In genomic region chr1:206612129-206612876, GRCh38 we compare ENCODE assay signal across 1 cellular context.
TF ChIP-seq lines count a peak whose summit lies in the region.

TSS of gene EIF2D (minus strand) at chr1:206612465. CDS start at chr1:206612342, 123 bp downstream.

TF ChIP-seq in HepG2, 621 proteins besides CTCF, POLR2A, EP300 and RAD21 (continued from another document and continues in another):
- TF ChIP-seq ZNF136 (CRISPR knock-in tag; IDR thresholded peaks at IDR 0.05; ENCODE audit: low read depth) = 0 out of 2 replicates have a peak, but pooled peaks have one; percentile 85
- TF ChIP-seq ATF4 (CRISPR knock-in tag; IDR thresholded peaks at IDR 0.05) = peak in 1 of 2 experiments; percentile 50; a peak in 1 of 4 replicates
- peak; percentile 98 for TF ChIP-seq MXD3 (CRISPR knock-in tag; IDR thresholded peaks at IDR 0.05)
- peak; percentile 94 for TF ChIP-seq SAP130 (CRISPR knock-in tag; IDR thresholded peaks at IDR 0.05; ENCODE audit: low read depth)
- no peak for TF ChIP-seq SYNCRIP (IDR thresholded peaks at IDR 0.05; ENCODE audit: insufficient read depth, low read depth, low read length)
- TF ChIP-seq HES4 (CRISPR knock-in tag; IDR thresholded peaks at IDR 0.05; ENCODE audit: borderline replicate concordance) = peak; percentile 77; the same call in 1 of the 2 replicates
- TF ChIP-seq PTBP1 (IDR thresholded peaks at IDR 0.05; ENCODE audit: low read depth, low read length, poor library complexity, severe bottlenecking) = peak; percentile 77
- peak; percentile 94 for TF ChIP-seq IKZF5 (CRISPR knock-in tag; IDR thresholded peaks at IDR 0.05)
- peak; percentile 99 for TF ChIP-seq UBTF (CRISPR knock-in tag; IDR thresholded peaks at IDR 0.05)
- no peak for TF ChIP-seq FOXA1 (IDR thresholded peaks at IDR 0.05)
- peak; percentile 62; the same call in 1 of the 2 replicates for TF ChIP-seq FOXA1 (CRISPR knock-in tag; IDR thresholded peaks at IDR 0.05)
- peak; percentile 64; the same call in 1 of the 2 replicates for TF ChIP-seq ZNF816 (CRISPR knock-in tag; IDR thresholded peaks at IDR 0.05; ENCODE audit: borderline replicate concordance)
- peak; percentile 91 for TF ChIP-seq U2AF1 (optimal IDR thresholded peaks at IDR 0.05; ENCODE audit: low read depth, low read length)
- TF ChIP-seq ZBTB34 (CRISPR knock-in tag; IDR thresholded peaks at IDR 0.05) = peak; percentile 49; the same call in 1 of the 2 replicates
- TF ChIP-seq RARA (CRISPR knock-in tag; IDR thresholded peaks at IDR 0.05) = peak; percentile 69
- TF ChIP-seq REST (IDR thresholded peaks at IDR 0.05; ENCODE audit: borderline replicate concordance in 1 of 2, low read depth in 1 of 2, low read length in 2 of 2) = peak in 1 of 2 experiments; percentile 81; a peak in 2 of 4 replicates
- TF ChIP-seq ELF4 (CRISPR knock-in tag; IDR thresholded peaks at IDR 0.05; ENCODE audit: borderline replicate concordance) = peak; percentile 78; the same call in 1 of the 2 replicates
- TF ChIP-seq ZSCAN12 (CRISPR knock-in tag; IDR thresholded peaks at IDR 0.05) = peak; percentile 75; the same call in 1 of the 2 replicates
- peak; percentile 53; the same call in 1 of the 2 replicates for TF ChIP-seq ZBTB14 (CRISPR knock-in tag; IDR thresholded peaks at IDR 0.05)
- TF ChIP-seq HNF4A (CRISPR knock-in tag; IDR thresholded peaks at IDR 0.05) = peak; percentile 45
- TF ChIP-seq PCBP2 (optimal IDR thresholded peaks at IDR 0.05; ENCODE audit: low read depth, low read length, poor library complexity, severe bottlenecking) = no peak
- peak; percentile 93 for TF ChIP-seq ZBTB25 (CRISPR knock-in tag; IDR thresholded peaks at IDR 0.05)
- TF ChIP-seq HOXA9 (CRISPR knock-in tag; IDR thresholded peaks at IDR 0.05; ENCODE audit: borderline replicate concordance) = peak; percentile 63; the same call in 1 of the 2 replicates
- peak; percentile 98 for TF ChIP-seq ZNF747 (CRISPR knock-in tag; IDR thresholded peaks at IDR 0.05; ENCODE audit: borderline replicate concordance)
- 0 out of 2 replicates have a peak, but pooled peaks have one; percentile 39 for TF ChIP-seq THYN1 (CRISPR knock-in tag; IDR thresholded peaks at IDR 0.05; ENCODE audit: borderline replicate concordance, low read depth)
- TF ChIP-seq NFATC3 (CRISPR knock-in tag; IDR thresholded peaks at IDR 0.05) = no peak
- no peak for TF ChIP-seq NFE2L2 (IDR thresholded peaks at IDR 0.05; ENCODE audit: low read length)
- no peak for TF ChIP-seq ZNF660 (CRISPR knock-in tag; IDR thresholded peaks at IDR 0.05; ENCODE audit: borderline replicate concordance, low read depth)
- peak; percentile 82 for TF ChIP-seq PITX1 (CRISPR knock-in tag; IDR thresholded peaks at IDR 0.05)
- TF ChIP-seq ARID4A (CRISPR knock-in tag; IDR thresholded peaks at IDR 0.05; ENCODE audit: borderline replicate concordance) = peak; percentile 95
- TF ChIP-seq ZBTB38 (CRISPR knock-in tag; IDR thresholded peaks at IDR 0.05) = peak; percentile 93; the same call in 1 of the 2 replicates
- TF ChIP-seq ZNF674 (CRISPR knock-in tag; IDR thresholded peaks at IDR 0.05; ENCODE audit: low read depth) = no peak
- no peak for TF ChIP-seq TRIM24 (CRISPR knock-in tag; IDR thresholded peaks at IDR 0.05)
- peak; percentile 90 for TF ChIP-seq MED1 (CRISPR knock-in tag; IDR thresholded peaks at IDR 0.05)
- peak; percentile 93 for TF ChIP-seq ZSCAN29 (CRISPR knock-in tag; conservative IDR thresholded peaks at IDR 0.05)
- TF ChIP-seq TSC22D2 (CRISPR knock-in tag; IDR thresholded peaks at IDR 0.05; ENCODE audit: borderline replicate concordance) = peak; percentile 97; the same call in 1 of the 2 replicates
- TF ChIP-seq ZBTB7B (CRISPR knock-in tag; IDR thresholded peaks at IDR 0.05) = peak; percentile 91
- peak; percentile 74; the same call in 1 of the 2 replicates for TF ChIP-seq SIN3A (IDR thresholded peaks at IDR 0.05; ENCODE audit: borderline replicate concordance, low read depth, low read length)
- peak; percentile 89 for TF ChIP-seq ZHX1 (CRISPR knock-in tag; IDR thresholded peaks at IDR 0.05; ENCODE audit: low read depth)
- no peak for TF ChIP-seq JUND (CRISPR knock-in tag; IDR thresholded peaks at IDR 0.05)
- TF ChIP-seq CEBPB (IDR thresholded peaks at IDR 0.05; ENCODE audit: borderline replicate concordance, low read depth, low read length) = no peak
